In the genomic region with DNA sequence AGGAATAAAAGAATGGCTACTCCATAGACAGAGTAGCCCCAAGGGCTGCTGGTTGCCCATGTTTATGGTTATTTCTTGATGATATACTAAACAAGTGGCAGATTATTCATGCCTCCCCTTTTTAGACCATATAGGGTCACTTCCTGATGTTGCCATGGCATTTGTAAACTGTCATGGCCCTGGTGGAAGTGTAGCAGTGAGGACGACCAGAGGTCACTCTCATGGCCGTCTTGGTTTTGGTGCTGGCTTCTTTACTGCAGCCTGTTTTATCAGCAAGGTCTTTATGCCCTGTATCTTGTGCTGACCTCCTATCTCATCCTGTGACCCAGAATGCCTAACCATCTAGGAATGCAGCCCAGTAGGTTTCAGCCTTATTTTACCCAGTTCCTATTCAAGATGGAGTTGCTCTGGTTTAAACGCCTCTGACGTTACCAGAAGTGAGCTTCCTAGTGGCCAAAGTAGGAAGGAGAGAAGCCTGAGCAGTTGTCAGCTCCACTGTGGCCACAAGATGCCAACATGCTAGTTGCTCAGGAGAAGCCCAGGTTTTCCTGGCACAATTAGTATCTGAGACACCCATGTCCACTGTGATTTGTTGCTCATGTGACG, we compare ENCODE assay signal across 14 cellular contexts. TPM values are rescaled to one million over a fixed set of nuclear protein-coding genes. Genes with fewer than 3 reads are reported as not detected.
A peak's percentile ranks its signal among the peaks of the same experiment; 100 is the strongest.
DNase-seq lines count a peak whose midpoint lies in the region; ATAC-seq and TF ChIP-seq lines count a peak whose summit lies in the region.
"Had no signal": no experiment of that assay in that cellular context is flagged by ENCODE, and none has a peak within 500 bp of the region (broad histone marks: within the 10 kb centered on the region; RNA-seq: fewer than 3 reads in every experiment).

No MANE protein-coding gene starts in this region.

- DNase-seq in HCT116 (ENCODE audit: low read depth, low spot score) (no peak), dorsolateral prefrontal cortex (no peak), neural progenitor cell (ENCODE audit: low spot score) (no peak), GM03348 (ENCODE audit: low spot score) (no peak), D341Med (ENCODE audit: low spot score) (no peak)
- DNase-seq: BE2C; CD4-positive, alpha-beta memory T cell; DMS153; DMS79 treated with DMSO at 0.1 percent for 48 hours; EL; HCEC 1CT had no signal

- H3K9me3 ChIP-seq in HCT116 (ENCODE audit: control insufficient read depth in 1 of 2, insufficient read depth in 1 of 2, low read depth in 1 of 2, low read length in 2 of 2): no peaks in the 10 kb centered on the region
- no peaks in the 10 kb centered on the region for H3K9me3 ChIP-seq in neural progenitor cell (ENCODE audit: low read depth)
- H3K9me3 ChIP-seq: BE2C had no signal

- H3K27ac ChIP-seq in HCT116 (ENCODE audit: low read depth, low read length) (no peak overlapping the region), dorsolateral prefrontal cortex (peak overlapping the region in 32 of 59 donors; percentile 8 to 100 (median 92)), neural progenitor cell (no peak overlapping the region)
- H3K27ac ChIP-seq: C4-2B had no signal

- TF ChIP-seq CTCF in HCT116 (IDR thresholded peaks at IDR 0.05 in 2 of 3, conservative IDR thresholded peaks at IDR 0.05 in 1 of 3; ENCODE audit: borderline replicate concordance in 1 of 3, insufficient read depth in 1 of 3, low read depth in 2 of 3, low read length in 2 of 3): no peak
- no peak for TF ChIP-seq CTCF in dorsolateral prefrontal cortex (IDR thresholded peaks at IDR 0.05 in 54 of 56, conservative IDR thresholded peaks at IDR 0.05 in 2 of 56; ENCODE audit: low read depth in 1 of 56, partially characterized antibody in 56 of 56)
- TF ChIP-seq CTCF in neural progenitor cell (IDR thresholded peaks at IDR 0.05): no peak

- H3K27me3 ChIP-seq in HCT116 (ENCODE audit: insufficient read depth, low read length) (no peaks in the 10 kb centered on the region), dorsolateral prefrontal cortex (no peaks in the 10 kb centered on the region), neural progenitor cell (no peaks in the 10 kb centered on the region)
- H3K27me3 ChIP-seq: BE2C had no signal

- RAD21 ChIA-PET in HCT116 (lab: Charles Lee; ENCODE audit: low non-redundant PET in 1 of 2, low total read pairs in 2 of 2, uncharacterized antibody in 2 of 2, unreplicated experiment in 2 of 2): no interaction called here

- BruUV-seq in HCT116 (replicated peaks; lab: Mats Ljungman, UMichigan): no TSS peak

- no peak overlapping the region for H3K4me3 ChIP-seq in HCT116 (replicated peaks in 1 of 2; ENCODE audit: low read depth in 1 of 2, low read length in 2 of 2)
- no peak overlapping the region for H3K4me3 ChIP-seq in dorsolateral prefrontal cortex
- no peak overlapping the region for H3K4me3 ChIP-seq in neural progenitor cell

- H3K9me3 Mint-ChIP-seq in neural progenitor cell: no peaks in the 10 kb centered on the region
- H3K9me3 Mint-ChIP-seq: CD4-positive, alpha-beta memory T cell had no signal

- H3K4me1 ChIP-seq in HCT116 (ENCODE audit: control insufficient read depth in 1 of 2, insufficient read depth in 2 of 2, low read length in 2 of 2) (peaks cover 0 to 42% of the 10 kb centered on the region in 2 experiments; a peak in 3 of 4 replicates), neural progenitor cell (peaks cover 6% of the 10 kb centered on the region)

- no peak overlapping the region for H3K4me3 Mint-ChIP-seq in neural progenitor cell
- H3K4me3 Mint-ChIP-seq: CD4-positive, alpha-beta memory T cell had no signal

- H3K9me2 ChIP-seq in HCT116 (ENCODE audit: insufficient read depth): no peaks in the 10 kb centered on the region

- peaks cover 50% of the 10 kb centered on the region for H3K4me1 Mint-ChIP-seq in neural progenitor cell

- H3K4me2 ChIP-seq in HCT116 (ENCODE audit: low read length): peak overlapping the region; percentile 13; the same call in 1 of the 2 replicates
- H3K4me2 ChIP-seq in neural progenitor cell: no peak overlapping the region

- H3K79me2 ChIP-seq in HCT116 (ENCODE audit: insufficient read depth, low read length) (no peaks in the 10 kb centered on the region), neural progenitor cell (ENCODE audit: low read depth) (no peaks in the 10 kb centered on the region)

- no peak for TF ChIP-seq POLR2A in HCT116 (IDR thresholded peaks at IDR 0.05; ENCODE audit: borderline replicate concordance, extremely low read depth, insufficient read depth, insufficient read length)

- CTCF ChIA-PET in HCT116 (lab: Charles Lee): interaction anchor here (1.1 kb wide), 1 partner anchor 25 kb away, joined by 3 read pairs; no protein-coding TSS in a partner anchor

- peak overlapping the region; percentile 21 for H3K27ac Mint-ChIP-seq in neural progenitor cell
- H3K27ac Mint-ChIP-seq: CD4-positive, alpha-beta memory T cell had no signal

- ATAC-seq in HCT116 (peak; percentile 64), HG02759 (IDR thresholded peaks at IDR 0.05; ENCODE audit: unreplicated experiment) (no peak), HG03039 (IDR thresholded peaks at IDR 0.05; ENCODE audit: unreplicated experiment) (no peak)

- intact Hi-C loops in HCT116 (cut with micrococcal nuclease) (no loop called here), dorsolateral prefrontal cortex (cut with DNase I) (no loop called here)

- no peak for TF ChIP-seq RAD21 in HCT116 (IDR thresholded peaks at IDR 0.05; ENCODE audit: low read depth)

- no peaks in the 10 kb centered on the region for H4K20me1 ChIP-seq in HCT116 (ENCODE audit: insufficient read depth)
- H4K20me1 ChIP-seq in neural progenitor cell (ENCODE audit: low read depth): no peaks in the 10 kb centered on the region

- H2AFZ ChIP-seq in HCT116 (ENCODE audit: low read depth, low read length, poor library complexity, severe bottlenecking) (no peak overlapping the region), neural progenitor cell (replicated peaks) (no peak overlapping the region)

- H3K9ac ChIP-seq in HCT116 (ENCODE audit: low read length) (no peak overlapping the region), neural progenitor cell (no peak overlapping the region)

- no peaks in the 10 kb centered on the region for H3K36me3 ChIP-seq in HCT116 (ENCODE audit: control insufficient read depth in 1 of 2, insufficient read depth in 2 of 2, low read length in 2 of 2)
- H3K36me3 ChIP-seq in neural progenitor cell: no peaks in the 10 kb centered on the region
- H3K36me3 ChIP-seq: BE2C had no signal

- H3F3A ChIP-seq in neural progenitor cell (ENCODE audit: low read depth): no peaks in the 10 kb centered on the region

- no peaks in the 10 kb centered on the region for H3K36me3 Mint-ChIP-seq in neural progenitor cell
- H3K36me3 Mint-ChIP-seq: CD4-positive, alpha-beta memory T cell had no signal

- H3K27me3 Mint-ChIP-seq in neural progenitor cell (ENCODE audit: insufficient read depth, low read depth): peaks cover 3% of the 10 kb centered on the region
- H3K27me3 Mint-ChIP-seq: CD4-positive, alpha-beta memory T cell had no signal

- POLR2A ChIA-PET in HCT116 (lab: Charles Lee): no interaction called here

TF ChIP-seq in HCT116, 20 proteins besides CTCF, POLR2A, EP300 and RAD21 (continues in another document):
- TF ChIP-seq ZFX (IDR thresholded peaks at IDR 0.05): no peak
- no peak for TF ChIP-seq YY1 (IDR thresholded peaks at IDR 0.05; ENCODE audit: extremely low read depth, insufficient replicate concordance, low read depth, low read length)
- no peak for TF ChIP-seq EZH2phosphoT487 (IDR thresholded peaks at IDR 0.05; ENCODE audit: borderline replicate concordance)
- TF ChIP-seq CEBPB (IDR thresholded peaks at IDR 0.05; ENCODE audit: low read depth): no peak
- no peak for TF ChIP-seq ZBTB33 (IDR thresholded peaks at IDR 0.05; ENCODE audit: extremely low read depth, insufficient replicate concordance, low read length)
- TF ChIP-seq JUND (IDR thresholded peaks at IDR 0.05): no peak
- TF ChIP-seq SRF (IDR thresholded peaks at IDR 0.05; ENCODE audit: low read depth): no peak
- TF ChIP-seq EZH2 (IDR thresholded peaks at IDR 0.05): no peak
- no peak for TF ChIP-seq ZNF274 (IDR thresholded peaks at IDR 0.05; ENCODE audit: low read depth, low read length)
- TF ChIP-seq CBX3 (IDR thresholded peaks at IDR 0.05; ENCODE audit: low read depth): no peak
- no peak for TF ChIP-seq ELF1 (IDR thresholded peaks at IDR 0.05; ENCODE audit: borderline replicate concordance, low read depth)
- TF ChIP-seq FOSL1 (IDR thresholded peaks at IDR 0.05; ENCODE audit: low read depth): no peak
- no peak for TF ChIP-seq MAX (IDR thresholded peaks at IDR 0.05)
- no peak for TF ChIP-seq ATF3 (IDR thresholded peaks at IDR 0.05)

RNA-seq across cellular contexts. Expression of gene CPNE2, which starts 17.2 kb away (rescaled TPM):
- 31.2 TPM for total RNA-seq in HCT116 (2021; ENCODE audit: unreplicated experiment)
- polyA plus RNA-seq in HCT116 (2012): 58.1 and 61.0 TPM in 2 replicates
- total RNA-seq in dorsolateral prefrontal cortex: 100 to 1,000 TPM in 2 of 120 experiments, 10 to 100 TPM in 118; 18.1 to 151 (median 44.9) TPM
- total RNA-seq in neural progenitor cell (ENCODE audit: low replicate concordance): 19.8 and 26.9 TPM in 2 replicates

Comparison
In these comparisons a context has a peak if more than half of its experiments do, and no peak if none do; other contexts are left out.
1. H3K27ac ChIP-seq: peak in dorsolateral prefrontal cortex (32 of 59); none in HCT116 (single experiment) and neural progenitor cell (single experiment).